Comparison of ENCODE assay signal across 8 cellular contexts in the genomic region with DNA sequence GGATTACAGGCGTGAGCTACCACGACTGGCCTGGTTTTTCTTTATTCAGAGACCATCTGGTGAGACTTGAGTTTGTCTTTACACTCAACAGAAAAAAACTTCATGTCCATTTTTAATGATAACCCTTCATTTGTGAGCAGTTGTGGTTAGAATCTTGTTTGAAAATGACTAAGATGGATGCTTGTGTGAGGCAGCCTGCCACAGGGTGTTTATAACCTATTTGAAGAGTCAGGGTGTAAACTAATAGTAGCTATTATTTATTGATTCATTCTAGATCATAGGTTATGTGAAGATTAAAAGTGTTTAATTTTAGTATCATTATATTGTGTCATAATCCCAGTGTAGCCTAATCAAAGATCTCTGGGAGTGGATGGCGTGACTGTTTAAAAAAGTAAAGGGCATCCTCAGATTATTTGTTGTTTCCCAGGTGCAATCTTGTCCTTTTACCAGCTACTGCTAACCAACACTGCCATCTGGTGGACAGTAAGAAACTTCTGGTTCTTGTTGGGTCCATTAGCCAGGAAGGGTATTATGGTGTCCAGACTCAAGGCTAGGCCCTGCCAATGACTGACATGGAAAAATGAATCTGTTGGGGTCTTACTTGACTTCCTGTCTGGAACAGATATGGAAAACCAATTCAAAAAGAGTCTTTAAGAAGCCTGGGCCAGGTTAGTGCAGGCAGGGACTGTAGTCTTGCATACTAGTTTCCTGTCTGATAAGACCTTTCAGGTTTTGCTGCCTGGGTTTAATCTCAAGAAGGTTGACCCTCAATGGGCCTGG. TPM values are rescaled to one million over a fixed set of nuclear protein-coding genes. Genes with fewer than 3 reads are reported as not detected.
DNase-seq lines count a peak whose midpoint lies in the region; ATAC-seq and TF ChIP-seq lines count a peak whose summit lies in the region.

No MANE protein-coding gene starts in this region.

- H2BK5ac ChIP-seq in IMR-90 (ENCODE audit: low read depth, low read length, poor library complexity, severe bottlenecking) (no peak overlapping the region), trophoblast cell (ENCODE audit: low read depth, low read length, poor library complexity) (no peak overlapping the region)

- H3K18ac ChIP-seq in IMR-90 (ENCODE audit: low read depth, low read length), result no peak overlapping the region
- no peak overlapping the region for H3K18ac ChIP-seq in trophoblast cell (ENCODE audit: low read length)

- H3K4me1 Mint-ChIP-seq in activated T-helper 1 cell treated with anti-CD3 and anti-CD28 coated beads, Interleukin-12 subunit alpha, Interleukin-12 subunit beta, Interleukin-2, Interleukin-4 antibody, amounts not matched to agents 30 ng/mL and 10 ng/mL and 1 ng/mL, durations not matched to agents 14 hours and 24 hours and 36 hours (ENCODE audit: low read depth), result peaks cover 24% of the 10 kb centered on the region

- POLR2A ChIA-PET in IMR-90 (lab: Charles Lee; ENCODE audit: unreplicated experiment), result interaction anchor here (0.6 kb wide), 1 partner anchor 1034 kb away, joined by 4 read pairs; no protein-coding TSS in a partner anchor

- H2BK20ac ChIP-seq in IMR-90 (ENCODE audit: low read depth, low read length), result no peak overlapping the region

- intact Hi-C loops in IMR-90 (cut with micrococcal nuclease), result loop anchor here (1.0 to 5.0 kb wide), 7 partner anchors 76 to 719 kb away; partner anchors contain the start of genes ADO and EGR2
- intact Hi-C loops in activated T-helper 1 cell treated with anti-CD3 and anti-CD28 coated beads, Interleukin-12 subunit alpha, Interleukin-12 subunit beta, Interleukin-2, Interleukin-4 antibody, amounts not matched to agents 30 ng/mL and 10 ng/mL and 1 ng/mL, durations not matched to agents 14 hours and 24 hours and 36 hours (cut with micrococcal nuclease), result loop anchor here (1.0 to 5.0 kb wide), 11 partner anchors 25 to 896 kb away; partner anchors contain the start of gene NRBF2

- no CpG with 5 or more reads among the region's 3 CpGs for WGBS in IMR-90 (ENCODE audit: extremely low coverage in 2 of 2, insufficient read length in 1 of 2), 2 experiments
- no CpG with 5 or more reads among the region's 3 CpGs for WGBS in trophoblast cell (ENCODE audit: extremely low coverage, insufficient coverage, insufficient read length)

- no peak overlapping the region for H4K5ac ChIP-seq in IMR-90 (ENCODE audit: low read depth, low read length)

- no peaks in the 10 kb centered on the region for H3K79me2 ChIP-seq in trophoblast cell (ENCODE audit: control insufficient read depth, insufficient read depth, low read length, poor library complexity)

- H3K9me1 ChIP-seq in IMR-90 (ENCODE audit: insufficient read depth, low read length), result no peaks in the 10 kb centered on the region; the same call in 1 of the 2 replicates

- H4K20me1 ChIP-seq in IMR-90 (ENCODE audit: insufficient read depth, low read length), result peaks cover 28% of the 10 kb centered on the region; the same call in 1 of the 2 replicates

- H2BK12ac ChIP-seq in trophoblast cell (ENCODE audit: low read length), result no peak overlapping the region

- H3K23ac ChIP-seq in IMR-90 (ENCODE audit: low read depth, low read length), result no peak overlapping the region
- H3K23ac ChIP-seq in trophoblast cell (ENCODE audit: low read length), result no peak overlapping the region

- no TSS peak for BruUV-seq in IMR-90 (replicated peaks; lab: Mats Ljungman, UMichigan)

- H3K9ac ChIP-seq in IMR-90 (ENCODE audit: low read depth, low read length) (no peak overlapping the region), trophoblast cell (ENCODE audit: low read length) (no peak overlapping the region)

- H3K27me3 Mint-ChIP-seq in activated T-helper 1 cell treated with anti-CD3 and anti-CD28 coated beads, Interleukin-12 subunit alpha, Interleukin-12 subunit beta, Interleukin-2, Interleukin-4 antibody, amounts not matched to agents 30 ng/mL and 10 ng/mL and 1 ng/mL, durations not matched to agents 14 hours and 24 hours and 36 hours (ENCODE audit: insufficient read depth), result no peaks in the 10 kb centered on the region

- no peak overlapping the region for H3K4me3 ChIP-seq in IMR-90 (ENCODE audit: insufficient read depth, low read depth, low read length)
- H3K4me3 ChIP-seq in trophoblast cell (ENCODE audit: low read depth, low read length), result no peak overlapping the region

- CTCF ChIA-PET in IMR-90 (lab: Yijun Ruan, JAX), result interaction anchor here (0.8 to 1.6 kb wide), 9 partner anchors 9 to 574 kb away, joined by 3 to 8 read pairs (median 4); no protein-coding TSS in a partner anchor

- H4K91ac ChIP-seq in IMR-90 (ENCODE audit: insufficient read depth, low read depth, low read length), result no peak overlapping the region
- H4K91ac ChIP-seq in trophoblast cell (ENCODE audit: low read depth, low read length), result no peak overlapping the region

- H3K27ac ChIP-seq in IMR-90 (ENCODE audit: insufficient read depth, low read length) (no peak overlapping the region), trophoblast cell (ENCODE audit: low read depth, low read length) (no peak overlapping the region)

- dilution Hi-C loops in IMR-90 (cut with HindIII; ENCODE audit: low sequenced_read_pairs, unreplicated experiment), result loop anchor here (25.0 kb wide), 2 partner anchors 546 to 554 kb away; no protein-coding TSS in a partner anchor

- in situ Hi-C loops in G401 (cut with HindIII; ENCODE audit: low sequenced_read_pairs) (no loop called here), IMR-90 (cut with MboI; ENCODE audit: low sequenced_read_pairs) (loop anchor here (10.0 kb wide), 3 partner anchors 343 to 723 kb away; partner anchors contain the start of gene EGR2)

- no peak overlapping the region for H3K4me3 Mint-ChIP-seq in activated T-helper 1 cell treated with anti-CD3 and anti-CD28 coated beads, Interleukin-12 subunit alpha, Interleukin-12 subunit beta, Interleukin-2, Interleukin-4 antibody, amounts not matched to agents 30 ng/mL and 10 ng/mL and 1 ng/mL, durations not matched to agents 14 hours and 24 hours and 36 hours

- TF ChIP-seq POLR2A in IMR-90 (IDR thresholded peaks at IDR 0.05; ENCODE audit: low read depth, low read length), result no peak

- peaks cover 7% of the 10 kb centered on the region for H3K36me3 ChIP-seq in IMR-90 (ENCODE audit: control insufficient read depth, insufficient read depth, low read length)
- peaks cover 4 to 8% of the 10 kb centered on the region in 2 experiments for H3K36me3 ChIP-seq in trophoblast cell (ENCODE audit: control insufficient read depth in 1 of 2, insufficient read depth in 2 of 2, low read length in 2 of 2)

- DNase-seq in G401 (ENCODE audit: low spot score) (peak; percentile 87), IMR-90 (peak; percentile 95), NOMO-1 treated with dmso at 0.1 percent for 144 hours (lab: John Stamatoyannopoulos, UW; ENCODE audit: unreplicated experiment) (peak; percentile 27), germinal center (ENCODE audit: low spot score) (peak; percentile 68), trophoblast cell (peak; percentile 46 to 90), UCSD-AML1 (lab: John Stamatoyannopoulos, UW; ENCODE audit: unreplicated experiment) (no peak)
- peak; percentile 29 for DNase-seq in activated T-helper 1 cell treated with anti-CD3 and anti-CD28 coated beads, Interleukin-12 subunit alpha, Interleukin-12 subunit beta, Interleukin-2, Interleukin-4 antibody, amounts not matched to agents 30 ng/mL and 10 ng/mL and 1 ng/mL, durations not matched to agents 14 hours and 24 hours and 36 hours (ENCODE audit: low spot score)

- H3K4ac ChIP-seq in IMR-90 (ENCODE audit: low read depth, low read length) (no peak overlapping the region), trophoblast cell (ENCODE audit: low read depth, low read length) (no peak overlapping the region)

- ATAC-seq in GM21528 (IDR thresholded peaks at IDR 0.05; ENCODE audit: low FRiP score, unreplicated experiment) (peak; percentile 68), IMR-90 (ENCODE audit: low read depth) (peak; percentile 77)

- H3K9me3 ChIP-seq in IMR-90 (ENCODE audit: control insufficient read depth, insufficient read depth, low read length), result no peaks in the 10 kb centered on the region
- H3K9me3 ChIP-seq in trophoblast cell (ENCODE audit: insufficient read depth, low read depth, low read length), result no peaks in the 10 kb centered on the region

- no peak overlapping the region for H3K27ac Mint-ChIP-seq in activated T-helper 1 cell treated with anti-CD3 and anti-CD28 coated beads, Interleukin-12 subunit alpha, Interleukin-12 subunit beta, Interleukin-2, Interleukin-4 antibody, amounts not matched to agents 30 ng/mL and 10 ng/mL and 1 ng/mL, durations not matched to agents 14 hours and 24 hours and 36 hours

- H4K12ac ChIP-seq in trophoblast cell (ENCODE audit: low read depth, low read length), result no peak overlapping the region

- no peak overlapping the region for H2BK120ac ChIP-seq in IMR-90 (ENCODE audit: low read depth, low read length)
- no peak overlapping the region for H2BK120ac ChIP-seq in trophoblast cell (ENCODE audit: insufficient read depth, low read length, poor library complexity)

- TF ChIP-seq RAD21 in IMR-90 (IDR thresholded peaks at IDR 0.05; ENCODE audit: low read length), result peak; percentile 92

- H3K14ac ChIP-seq in IMR-90 (replicated peaks; ENCODE audit: low read depth, low read length), result no peak overlapping the region
- H3K14ac ChIP-seq in trophoblast cell (ENCODE audit: low read length), result no peak overlapping the region

- H3K79me1 ChIP-seq in IMR-90 (ENCODE audit: low read depth in 1 of 2, low read length in 2 of 2), result peaks cover 11 to 26% of the 10 kb centered on the region in 2 experiments; a peak in 3 of 4 replicates
- H3K79me1 ChIP-seq in trophoblast cell (ENCODE audit: low read length), result no peaks in the 10 kb centered on the region

- H3K56ac ChIP-seq in IMR-90 (ENCODE audit: extremely low read depth, insufficient read depth, low read length), result no peak overlapping the region

- H3K4me1 ChIP-seq in IMR-90 (ENCODE audit: control insufficient read depth, insufficient read depth, low read length), result peaks cover 2% of the 10 kb centered on the region; the same call in 1 of the 2 replicates
- no peaks in the 10 kb centered on the region for H3K4me1 ChIP-seq in trophoblast cell (ENCODE audit: control insufficient read depth in 1 of 2, insufficient read depth in 2 of 2, low read length in 2 of 2)

- H3K4me2 ChIP-seq in IMR-90 (ENCODE audit: low read depth, low read length) (no peak overlapping the region), trophoblast cell (ENCODE audit: low read length) (no peak overlapping the region)

- peak; percentile 78 for TF ChIP-seq CTCF in IMR-90 (conservative IDR thresholded peaks at IDR 0.05; ENCODE audit: low read depth, low read length)

- H3K9me3 Mint-ChIP-seq in activated T-helper 1 cell treated with anti-CD3 and anti-CD28 coated beads, Interleukin-12 subunit alpha, Interleukin-12 subunit beta, Interleukin-2, Interleukin-4 antibody, amounts not matched to agents 30 ng/mL and 10 ng/mL and 1 ng/mL, durations not matched to agents 14 hours and 24 hours and 36 hours, result no peaks in the 10 kb centered on the region

- no peak overlapping the region for H2AK9ac ChIP-seq in IMR-90 (replicated peaks; ENCODE audit: low read depth, low read length, poor library complexity)

- peaks cover 20% of the 10 kb centered on the region for H3K36me3 Mint-ChIP-seq in activated T-helper 1 cell treated with anti-CD3 and anti-CD28 coated beads, Interleukin-12 subunit alpha, Interleukin-12 subunit beta, Interleukin-2, Interleukin-4 antibody, amounts not matched to agents 30 ng/mL and 10 ng/mL and 1 ng/mL, durations not matched to agents 14 hours and 24 hours and 36 hours (ENCODE audit: low read depth)

- no peak overlapping the region for H2BK15ac ChIP-seq in IMR-90 (ENCODE audit: low read depth, low read length)

- no peak overlapping the region for H4K8ac ChIP-seq in IMR-90 (ENCODE audit: low read depth in 2 of 2, low read length in 2 of 2)
- H4K8ac ChIP-seq in trophoblast cell (ENCODE audit: low read depth, low read length), result no peak overlapping the region

- no peak overlapping the region for H2AK5ac ChIP-seq in IMR-90 (ENCODE audit: low read depth, low read length)
- no peak overlapping the region for H2AK5ac ChIP-seq in trophoblast cell (ENCODE audit: low read length)

- no peak overlapping the region for H2AFZ ChIP-seq in IMR-90 (replicated peaks; ENCODE audit: low read length, poor library complexity)
- H2AFZ ChIP-seq in trophoblast cell (ENCODE audit: insufficient read depth, low read length, poor library complexity), result no peak overlapping the region

- no peaks in the 10 kb centered on the region for H3K27me3 ChIP-seq in IMR-90 (ENCODE audit: control insufficient read depth, insufficient read depth, low read length)
- H3K27me3 ChIP-seq in trophoblast cell (ENCODE audit: insufficient read depth, low read length), result no peaks in the 10 kb centered on the region

RNA-seq across cellular contexts. Expression of gene NRBF2, which starts 24.9 kb away (rescaled TPM):
- 29.0 and 46.0 TPM in 2 replicates for total RNA-seq in G401 (2014; rRNA removed; shearing (Covaris generic))
- total RNA-seq in IMR-90 (2012; rRNA removed), result 19.9 and 26.9 TPM in 2 replicates
- polyA plus RNA-seq in IMR-90 (2012; rRNA removed), result 18.1 and 20.6 TPM in 2 replicates
- 4.8 and 6.7 TPM in 2 replicates for polyA plus RNA-seq in IMR-90 (2012; cell fraction: cytosol; rRNA removed)
- 1.7 and 7.1 TPM in 2 replicates for polyA plus RNA-seq in IMR-90 (2012; cell fraction: nucleus; rRNA removed; ENCODE audit: low replicate concordance)
- total RNA-seq in activated T-helper 1 cell treated with anti-CD3 and anti-CD28 coated beads, Interleukin-12 subunit alpha, Interleukin-12 subunit beta, Interleukin-2, Interleukin-4 antibody, amounts not matched to agents 30 ng/mL and 10 ng/mL and 1 ng/mL, durations not matched to agents 14 hours and 24 hours and 36 hours, result 30.0 and 30.8 TPM in 2 replicates
- 58.2 and 58.5 TPM in 2 replicates for polyA plus RNA-seq in trophoblast cell (2013)
